In genomic region chr9:33906769-33907168, GRCh38 we compare ENCODE assay signal across 24 cellular contexts.
"Had no signal": no experiment of that assay in that cellular context is flagged by ENCODE, and none has a peak within 500 bp of the region (broad histone marks: within the 10 kb centered on the region; RNA-seq: fewer than 3 reads in every experiment).

No MANE protein-coding gene starts in this region.

- H3K9me3 Mint-ChIP-seq: endodermal cell, memory B cell, type B pancreatic cell had no signal

- H2AFZ ChIP-seq: parathyroid adenoma had no signal

- H3K4me3 ChIP-seq: dorsolateral prefrontal cortex, gastrocnemius medialis, lung, smooth muscle cell, stomach, tibial artery had no signal

- H3K27me3 ChIP-seq: dorsolateral prefrontal cortex, gastrocnemius medialis, neutrophil, stomach, tibial artery had no signal

- H3K9ac ChIP-seq: parathyroid adenoma had no signal

- DNase-seq: dorsolateral prefrontal cortex; effector CD4-positive, alpha-beta T cell; endodermal cell; foreskin fibroblast; gastrocnemius medialis; midbrain; naive thymus-derived CD4-positive, alpha-beta T cell; stimulated activated CD4-positive, alpha-beta T cell treated with anti-CD3 and anti-CD28 coated beads, Interleukin-12 subunit alpha, Interleukin-12 subunit beta, amount 100 ng/mL, for 4 hours; stimulated activated CD4-positive, alpha-beta T cell treated with anti-CD3 and anti-CD28 coated beads, Interleukin-1b, Interleukin-23, amount 100 ng/mL, for 48 hours; stimulated activated CD4-positive, alpha-beta T cell treated with anti-CD3 and anti-CD28 coated beads, Interleukin-4, amount 100 ng/mL, for 1 hour; stimulated activated CD8-positive, alpha-beta memory T cell treated with anti-CD3 and anti-CD28 coated beads, Interleukin-4, amount 100 ng/mL, for 48 hours; stimulated activated naive CD4-positive, alpha-beta T cell treated with Interleukin-2 at 50 U/mL for 16 hours; stomach; tibial artery had no signal

- H3K27me3 Mint-ChIP-seq: memory B cell; naive thymus-derived CD4-positive, alpha-beta T cell; progenitor cell of endocrine pancreas; type B pancreatic cell had no signal

- H3K4me3 Mint-ChIP-seq: endodermal cell; memory B cell; naive thymus-derived CD4-positive, alpha-beta T cell; type B pancreatic cell had no signal

- ATAC-seq: esophagus mucosa; gastrocnemius medialis; left lobe of liver; naive thymus-derived CD4-positive, alpha-beta T cell had no signal

- H3K27ac ChIP-seq: epithelial cell of prostate, gastrocnemius medialis, neutrophil, parathyroid adenoma, stomach, tibial artery had no signal

- H3K27ac Mint-ChIP-seq: endodermal cell, memory B cell, type B pancreatic cell had no signal

- H3K9me3 ChIP-seq: gastrocnemius medialis, neutrophil, stomach, tibial artery had no signal

- H3K4me2 ChIP-seq: smooth muscle cell had no signal
